Comparison of ENCODE assay signal across 1 cellular context in the genomic region with DNA sequence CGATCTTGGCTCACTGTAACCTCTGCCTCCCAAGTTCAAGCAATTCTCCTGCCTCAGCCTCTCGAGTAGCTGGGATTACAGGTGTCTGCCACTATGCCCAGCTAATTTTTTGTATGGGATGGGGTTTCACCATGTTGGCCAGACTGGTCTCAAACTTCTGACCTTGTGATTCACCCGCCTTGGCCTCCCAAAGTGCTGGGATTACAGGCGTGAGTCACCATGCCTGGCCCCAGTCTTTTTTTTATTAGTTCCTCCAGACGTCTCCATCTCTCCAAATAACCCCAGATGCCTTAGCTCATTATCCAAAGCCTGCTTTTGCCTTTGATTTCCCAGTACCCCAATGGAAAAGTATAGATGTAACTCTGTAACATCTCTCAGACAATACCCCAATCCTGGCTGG.
TF ChIP-seq lines count a peak whose summit lies in the region.

No MANE protein-coding gene starts in this region.

TF ChIP-seq in K562, 482 proteins besides CTCF, POLR2A, EP300 and RAD21:
- peak; percentile 45; the same call in 1 of the 2 replicates for TF ChIP-seq FOSL1 (tag; conservative IDR thresholded peaks at IDR 0.05)
